ENCODE assay signal across 9 cellular contexts in genomic region chr10:59729167-59729566, GRCh38. TPM values are rescaled to one million over a fixed set of nuclear protein-coding genes. Genes with fewer than 3 reads are reported as not detected.
"Had no signal": no experiment of that assay in that cellular context is flagged by ENCODE, and none has a peak within 500 bp of the region (broad histone marks: within the 10 kb centered on the region; RNA-seq: fewer than 3 reads in every experiment).

No MANE protein-coding gene starts in this region.

RNA-seq across cellular contexts. Expression of gene SLC16A9, which starts 19.5 kb away (rescaled TPM):
- total RNA-seq: OCI-LY7 had no signal

RNA-seq across cellular contexts. Expression of gene MRLN, which starts 24.1 kb away (rescaled TPM):
- total RNA-seq: LHCN-M2, MCF 10A, NCI-H460, OCI-LY7, PC-3, Peyer's patch, Right ventricle myocardium superior, SJSA1 had no signal
- polyA plus RNA-seq: SK-N-SH had no signal
